20 cellular contexts compared by ENCODE assay signal in genomic region chr9:95650720-95651119, GRCh38.
DNase-seq lines count a peak whose midpoint lies in the region; ATAC-seq lines count a peak whose summit lies in the region.
"Had no signal": no experiment of that assay in that cellular context is flagged by ENCODE, and none has a peak within 500 bp of the region (broad histone marks: within the 10 kb centered on the region; RNA-seq: fewer than 3 reads in every experiment).

No MANE protein-coding gene starts in this region.

- peak overlapping the region; percentile 82 for H3K4me2 ChIP-seq in GM23248 (ENCODE audit: unreplicated experiment)
- H3K4me2 ChIP-seq: BLaER1 had no signal

- H3K27me3 Mint-ChIP-seq in activated naive CD4-positive, alpha-beta T cell treated with anti-CD3 and anti-CD28 coated beads, Interleukin-2, amount 50 U/mL, for 24 hours: no peaks in the 10 kb centered on the region

- peak overlapping the region; percentile 62; the same call in 1 of the 2 replicates for H3K4me3 ChIP-seq in GM23248
- H3K4me3 ChIP-seq: BLaER1, GM12878 had no signal

- H3K9me3 Mint-ChIP-seq in activated naive CD4-positive, alpha-beta T cell treated with anti-CD3 and anti-CD28 coated beads, Interleukin-2, amount 50 U/mL, for 24 hours: no peaks in the 10 kb centered on the region
- H3K9me3 Mint-ChIP-seq: CD8-positive, alpha-beta T cell had no signal

- no peak overlapping the region for H3K4me3 Mint-ChIP-seq in activated naive CD4-positive, alpha-beta T cell treated with anti-CD3 and anti-CD28 coated beads, Interleukin-2, amount 50 U/mL, for 24 hours
- H3K4me3 Mint-ChIP-seq: B cell; CD4-positive, CD25-positive, alpha-beta regulatory T cell; CD8-positive, alpha-beta T cell had no signal

- H3K27me3 ChIP-seq in GM23248 (replicated peaks; ENCODE audit: insufficient read depth): no peaks in the 10 kb centered on the region
- H3K27me3 ChIP-seq: BLaER1 had no signal

- in situ Hi-C loops in GM23248 (cut with MboI): no loop called here

- no peak overlapping the region for H3K27ac ChIP-seq in GM23248
- H3K27ac ChIP-seq: 22Rv1, BLaER1, C4-2B had no signal

- ATAC-seq in HG03521 (IDR thresholded peaks at IDR 0.05; ENCODE audit: unreplicated experiment): no peak
- ATAC-seq: CD8-positive, alpha-beta T cell; GM12878 had no signal

- peak overlapping the region; percentile 19 for H3K27ac Mint-ChIP-seq in activated naive CD4-positive, alpha-beta T cell treated with anti-CD3 and anti-CD28 coated beads, Interleukin-2, amount 50 U/mL, for 24 hours
- H3K27ac Mint-ChIP-seq: B cell; CD4-positive, CD25-positive, alpha-beta regulatory T cell; CD8-positive, alpha-beta T cell had no signal

- no peak overlapping the region for H3K9ac ChIP-seq in GM23248
- H3K9ac ChIP-seq: BLaER1 had no signal

- 0 out of 2 replicates have a peak, but pooled peaks cover 7% of the 10 kb centered on the region for H3F3A ChIP-seq in GM23248 (ENCODE audit: insufficient read depth)

- no peaks in the 10 kb centered on the region for H3K9me2 ChIP-seq in GM23248 (ENCODE audit: insufficient read depth)

- H3K79me2 ChIP-seq in GM23248 (ENCODE audit: insufficient read depth): no peaks in the 10 kb centered on the region

- no peaks in the 10 kb centered on the region for H3K4me1 Mint-ChIP-seq in activated naive CD4-positive, alpha-beta T cell treated with anti-CD3 and anti-CD28 coated beads, Interleukin-2, amount 50 U/mL, for 24 hours
- H3K4me1 Mint-ChIP-seq: B cell had no signal

- no peak for DNase-seq in activated naive CD4-positive, alpha-beta T cell treated with anti-CD3 and anti-CD28 coated beads, Interleukin-2, amount 50 U/mL, for 16 hours
- DNase-seq in GM23248: no peak
- peak; percentile 60 for DNase-seq in SW480 (ENCODE audit: low spot score)
- no peak for DNase-seq in DMS53 treated with DMSO at 0.1 percent for 48 hours (lab: John Stamatoyannopoulos, UW; ENCODE audit: unreplicated experiment)
- DNase-seq: Caco-2; CD4-positive, CD25-positive, alpha-beta regulatory T cell; CD8-positive, alpha-beta T cell; DMS153; DMS79; EL; GDM1; H7; HCEC 1CT had no signal

- H3K36me3 ChIP-seq in GM23248 (ENCODE audit: low read depth): no peaks in the 10 kb centered on the region
- H3K36me3 ChIP-seq: BLaER1 had no signal

- 0 out of 2 replicates have a peak, but pooled peaks cover 4% of the 10 kb centered on the region for H3K4me1 ChIP-seq in GM23248 (ENCODE audit: insufficient read depth)
- H3K4me1 ChIP-seq: BLaER1, Caco-2 had no signal

- no peaks in the 10 kb centered on the region for H3K36me3 Mint-ChIP-seq in activated naive CD4-positive, alpha-beta T cell treated with anti-CD3 and anti-CD28 coated beads, Interleukin-2, amount 50 U/mL, for 24 hours
- H3K36me3 Mint-ChIP-seq: CD4-positive, CD25-positive, alpha-beta regulatory T cell; CD8-positive, alpha-beta T cell had no signal

- H3K9me3 ChIP-seq in GM23248 (ENCODE audit: low read depth): no peaks in the 10 kb centered on the region
- H3K9me3 ChIP-seq: BLaER1, Caco-2 had no signal

- 58 to 78% methylated on average over 3 of the region's 3 CpGs for WGBS in GM23248 (ENCODE audit: low coverage in 1 of 2, low lambda C conversion rate in 2 of 2, missing lambda C conversion rate in 2 of 2), 2 experiments

- H4K20me1 ChIP-seq in GM23248 (ENCODE audit: insufficient read depth): no peaks in the 10 kb centered on the region
- H4K20me1 ChIP-seq: BLaER1 had no signal

- H2AFZ ChIP-seq in GM23248: peak overlapping the region; percentile 88
